In the genomic region with DNA sequence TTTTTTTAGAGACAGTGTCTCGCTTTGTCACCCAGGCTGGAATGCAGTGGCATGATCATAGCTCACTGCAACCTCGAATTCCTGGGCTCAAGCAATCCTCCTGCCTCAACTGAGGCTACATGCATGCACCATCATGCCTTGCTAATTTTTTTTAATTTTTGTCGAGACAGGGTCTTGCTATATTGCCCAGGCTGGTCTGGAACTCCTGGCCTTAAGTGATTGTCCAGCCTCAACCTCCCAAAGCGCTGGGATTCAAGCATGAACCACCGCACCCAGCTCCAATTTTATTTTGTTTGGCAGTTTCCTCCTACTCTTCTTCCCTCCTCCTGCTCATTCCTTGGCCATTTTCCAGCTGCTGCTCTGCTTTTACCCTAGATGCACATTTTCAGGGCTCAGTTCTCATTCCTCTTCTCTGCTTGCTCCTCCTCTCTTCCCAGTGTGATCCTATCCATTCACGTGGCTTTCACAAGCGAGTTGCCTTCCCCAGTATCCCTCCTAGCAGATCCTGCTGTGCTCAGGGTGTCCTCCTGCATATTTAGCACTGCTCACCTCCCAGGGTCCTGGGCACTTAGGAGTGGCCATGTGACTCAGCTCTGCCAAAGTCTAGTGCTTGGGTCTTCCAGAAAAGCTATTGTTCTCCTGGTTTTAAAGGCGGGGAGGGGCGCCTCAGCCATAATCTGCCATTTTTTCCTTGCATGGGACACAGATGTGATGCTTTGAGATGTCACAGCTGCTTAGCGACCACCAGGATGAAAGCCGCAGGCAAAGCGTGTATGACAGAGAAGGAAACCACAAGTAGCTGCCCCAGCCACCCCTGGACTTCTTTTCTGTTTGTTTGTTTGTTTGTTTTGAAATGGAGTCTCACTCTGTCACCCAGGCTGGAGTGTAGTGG, we compare ENCODE assay signal across 13 cellular contexts. TPM values are rescaled to one million over a fixed set of nuclear protein-coding genes. Genes with fewer than 3 reads are reported as not detected.
DNase-seq lines count a peak whose midpoint lies in the region; ATAC-seq and TF ChIP-seq lines count a peak whose summit lies in the region.
"Had no signal": no experiment of that assay in that cellular context is flagged by ENCODE, and none has a peak within 500 bp of the region (broad histone marks: within the 10 kb centered on the region; RNA-seq: fewer than 3 reads in every experiment).

No MANE protein-coding gene starts in this region.

- no peak for TF ChIP-seq EP300 in esophagus muscularis mucosa (IDR thresholded peaks at IDR 0.05)

- CTCF ChIA-PET in CD8-positive, alpha-beta T cell (lab: Charles Lee): interaction anchor here (0.8 kb wide), 1 partner anchor 102 kb away, joined by 3 read pairs; no protein-coding TSS in a partner anchor

- peaks cover 12 to 36% (median 18%) of the 10 kb centered on the region in 4 donors for H3K36me3 ChIP-seq in esophagus muscularis mucosa
- H3K36me3 ChIP-seq in CD8-positive, alpha-beta T cell (ENCODE audit: insufficient read depth, low read length): no peaks in the 10 kb centered on the region

- ATAC-seq in CD8-positive, alpha-beta T cell: no peak
- no peak for ATAC-seq in GM18511 (IDR thresholded peaks at IDR 0.05; ENCODE audit: unreplicated experiment)
- no peak for ATAC-seq in HG03039 (IDR thresholded peaks at IDR 0.05; ENCODE audit: unreplicated experiment)
- ATAC-seq: activated T-helper 17 cell treated with anti-CD3 and anti-CD28 coated beads, Interleukin-2, amount 50 U/mL, for 72 hours; lower lobe of right lung had no signal

- H3K36me3 Mint-ChIP-seq in HFFc6 (ENCODE audit: low read depth): no peaks in the 10 kb centered on the region
- peaks cover 12% of the 10 kb centered on the region for H3K36me3 Mint-ChIP-seq in nephron (ENCODE audit: low read depth)
- H3K36me3 Mint-ChIP-seq in CD8-positive, alpha-beta T cell: no peaks in the 10 kb centered on the region

- H3K9me3 Mint-ChIP-seq in HFFc6 (no peaks in the 10 kb centered on the region), nephron (no peaks in the 10 kb centered on the region)
- no peaks in the 10 kb centered on the region for H3K9me3 Mint-ChIP-seq in CD8-positive, alpha-beta T cell
- H3K9me3 Mint-ChIP-seq: activated T-helper 17 cell treated with anti-CD3 and anti-CD28 coated beads, Interleukin-2, amount 50 U/mL, for 72 hours had no signal

- H3K4me1 ChIP-seq in esophagus muscularis mucosa: peaks cover 8 to 26% (median 17%) of the 10 kb centered on the region in 4 donors
- no peaks in the 10 kb centered on the region for H3K4me1 ChIP-seq in CD8-positive, alpha-beta T cell (ENCODE audit: insufficient read depth, low read length)
- H3K4me1 ChIP-seq: lower lobe of right lung had no signal

- H3K27me3 ChIP-seq in esophagus muscularis mucosa: no peaks in the 10 kb centered on the region
- no peaks in the 10 kb centered on the region for H3K27me3 ChIP-seq in CD8-positive, alpha-beta T cell (ENCODE audit: insufficient read depth, low read length)

- H3K27ac Mint-ChIP-seq in HFFc6 (no peak overlapping the region), nephron (peak overlapping the region; percentile 54 to 60 (median 58))
- H3K27ac Mint-ChIP-seq in CD8-positive, alpha-beta T cell: no peak overlapping the region
- H3K27ac Mint-ChIP-seq: progenitor cell of endocrine pancreas had no signal

- TF ChIP-seq POLR2A in esophagus muscularis mucosa (IDR thresholded peaks at IDR 0.05; ENCODE audit: low read depth): no peak

- peaks cover 1% of the 10 kb centered on the region for H3K27me3 Mint-ChIP-seq in HFFc6 (ENCODE audit: insufficient read depth)
- no peaks in the 10 kb centered on the region for H3K27me3 Mint-ChIP-seq in nephron (ENCODE audit: low read depth)
- no peaks in the 10 kb centered on the region for H3K27me3 Mint-ChIP-seq in CD8-positive, alpha-beta T cell (ENCODE audit: low read depth)
- H3K27me3 Mint-ChIP-seq: activated T-helper 17 cell treated with anti-CD3 and anti-CD28 coated beads, Interleukin-2, amount 50 U/mL, for 72 hours; progenitor cell of endocrine pancreas had no signal

- intact Hi-C loops in esophagus muscularis mucosa (cut with DNase I): no loop called here
- intact Hi-C loops in CD8-positive, alpha-beta T cell (cut with DNase I, micrococcal nuclease): no loop called here

- WGBS in esophagus muscularis mucosa: 65% methylated on average over 12 of the region's 12 CpGs

- no peaks in the 10 kb centered on the region for H3K9me3 ChIP-seq in esophagus muscularis mucosa
- no peaks in the 10 kb centered on the region for H3K9me3 ChIP-seq in CD8-positive, alpha-beta T cell (ENCODE audit: low read length)
- H3K9me3 ChIP-seq: lower lobe of right lung, thoracic aorta had no signal

- H3K4me3 Mint-ChIP-seq in HFFc6: no peak overlapping the region
- H3K4me3 Mint-ChIP-seq in nephron: no peak overlapping the region
- no peak overlapping the region for H3K4me3 Mint-ChIP-seq in CD8-positive, alpha-beta T cell
- H3K4me3 Mint-ChIP-seq: activated T-helper 17 cell treated with anti-CD3 and anti-CD28 coated beads, Interleukin-2, amount 50 U/mL, for 72 hours had no signal

- H3K4me3 ChIP-seq in esophagus muscularis mucosa: no peak overlapping the region
- no peak overlapping the region for H3K4me3 ChIP-seq in CD8-positive, alpha-beta T cell (ENCODE audit: low read depth, low read length)
- H3K4me3 ChIP-seq: lower lobe of right lung, thoracic aorta had no signal

- POLR2A ChIA-PET in CD8-positive, alpha-beta T cell (lab: Charles Lee): no interaction called here

- H3K27ac ChIP-seq in esophagus muscularis mucosa (replicated peaks in 1 of 4): peak overlapping the region; percentile 64 to 82 (median 74)
- H3K27ac ChIP-seq in CD8-positive, alpha-beta T cell (ENCODE audit: low read depth, low read length): no peak overlapping the region
- H3K27ac ChIP-seq: lower lobe of right lung, thoracic aorta had no signal

- DNase-seq in AG08395 (ENCODE audit: low spot score): peak; percentile 54
- DNase-seq in HFFc6: peak; percentile 20
- DNase-seq in esophagus muscularis mucosa (ENCODE audit: extremely low spot score): no peak
- no peak for DNase-seq in CD8-positive, alpha-beta T cell
- no peak for DNase-seq in activated T-cell treated with anti-CD3 and anti-CD28 coated beads, Interleukin-2, amount 50 U/mL, for 1 hour
- DNase-seq: lower lobe of right lung, NCI-H524 treated with DMSO at 0.1 percent for 48 hours had no signal

- H3K4me1 Mint-ChIP-seq in HFFc6 (ENCODE audit: low read depth) (peaks cover 13% of the 10 kb centered on the region), nephron (peaks cover 29% of the 10 kb centered on the region)
- no peaks in the 10 kb centered on the region for H3K4me1 Mint-ChIP-seq in CD8-positive, alpha-beta T cell (ENCODE audit: low read depth)
- H3K4me1 Mint-ChIP-seq: activated T-helper 17 cell treated with anti-CD3 and anti-CD28 coated beads, Interleukin-2, amount 50 U/mL, for 72 hours had no signal

- TF ChIP-seq CTCF in HFFc6 (IDR thresholded peaks at IDR 0.05) (no peak), esophagus muscularis mucosa (IDR thresholded peaks at IDR 0.05) (no peak), nephron (IDR thresholded peaks at IDR 0.05; ENCODE audit: unreplicated experiment in 3 of 3) (no peak)
- TF ChIP-seq CTCF in CD8-positive, alpha-beta T cell (IDR thresholded peaks at IDR 0.05): no peak

RNA-seq across cellular contexts. Expression of a gene that starts 33.6 kb away (rescaled TPM):
- 10 to 100 TPM; 11.0 to 17.4 (median 13.4) TPM for total RNA-seq in HFFc6 (2021; fragmentation: NEBNext Ultra II Directional; extraction: Animal tissue kit (Norgen Biotek cat#: 25700))
- total RNA-seq in esophagus muscularis mucosa: 10 to 100 TPM; 37.8 to 56.9 (median 47.1) TPM
- total RNA-seq in CD8-positive, alpha-beta T cell: 1 to 10 TPM in 1 of 2 experiments, under 1 TPM in 1; 1.00 to 1.7 TPM

RNA-seq across cellular contexts. Expression of a gene that starts 36.0 kb away (rescaled TPM):
- total RNA-seq in HFFc6 (2021; fragmentation: NEBNext Ultra II Directional; extraction: Animal tissue kit (Norgen Biotek cat#: 25700)): 1 to 10 TPM; 4.1 to 8.1 (median 4.9) TPM
- 100 to 1,000 TPM in 1 of 4 donors, 10 to 100 TPM in 3; 73.1 to 118 (median 80.9) TPM for total RNA-seq in esophagus muscularis mucosa
- total RNA-seq in CD8-positive, alpha-beta T cell: 10 to 100 TPM; 82.6 to 90.0 TPM

Comparison
In these comparisons a context has a peak if more than half of its experiments do, and no peak if none do; other contexts are left out.
1. DNase-seq: peak in AG08395 (single experiment) and HFFc6 (single experiment); none in esophagus muscularis mucosa (single experiment), CD8-positive, alpha-beta T cell (0 of 7) and activated T-cell treated with anti-CD3 and anti-CD28 coated beads, Interleukin-2, amount 50 U/mL, for 1 hour (single experiment).
2. H3K27ac Mint-ChIP-seq: peak in nephron (3 of 3); none in HFFc6 (single experiment) and CD8-positive, alpha-beta T cell (single experiment).
3. RNA of a gene that starts 33.6 kb away (total RNA-seq): 37.8 to 56.9 TPM in esophagus muscularis mucosa and 11.0 to 17.4 TPM in HFFc6; 1.00 to 1.7 TPM in CD8-positive, alpha-beta T cell; every median in the first group is over 4 times any median in the second.
4. RNA of a gene that starts 36.0 kb away (total RNA-seq): 82.6 to 90.0 TPM in CD8-positive, alpha-beta T cell and 73.1 to 118 TPM in esophagus muscularis mucosa; 4.1 to 8.1 TPM in HFFc6; every median in the first group is over 4 times any median in the second.